In genomic region chr1:39654291-39654690, GRCh38 we compare ENCODE assay signal across 15 cellular contexts. TPM values are rescaled to one million over a fixed set of nuclear protein-coding genes. Genes with fewer than 3 reads are reported as not detected.
DNase-seq lines count a peak whose midpoint lies in the region; ATAC-seq and TF ChIP-seq lines count a peak whose summit lies in the region.
"Had no signal": no experiment of that assay in that cellular context is flagged by ENCODE, and none has a peak within 500 bp of the region (broad histone marks: within the 10 kb centered on the region; RNA-seq: fewer than 3 reads in every experiment).

No MANE protein-coding gene starts in this region.

- H3K4me2 ChIP-seq in GM23248 (ENCODE audit: unreplicated experiment) = no peak overlapping the region

- H3K4me3 ChIP-seq in GM23248 = no peak overlapping the region
- no peak overlapping the region for H3K4me3 ChIP-seq in fibroblast of mammary gland (ENCODE audit: control insufficient read depth, low read depth, low read length)
- H3K4me3 ChIP-seq in gastrocnemius medialis = no peak overlapping the region
- H3K4me3 ChIP-seq: A549, GM12878 had no signal

- no peaks in the 10 kb centered on the region for H3K9me2 ChIP-seq in GM23248 (ENCODE audit: insufficient read depth)

- 67 to 70% methylated on average over 7 of the region's 7 CpGs for WGBS in GM23248 (ENCODE audit: low coverage in 1 of 2, low lambda C conversion rate in 2 of 2, missing lambda C conversion rate in 2 of 2), 2 experiments

- H3F3A ChIP-seq in GM23248 (ENCODE audit: insufficient read depth) = 0 out of 2 replicates have a peak, but pooled peaks cover 5% of the 10 kb centered on the region

- no peak for TF ChIP-seq POLR2A in gastrocnemius medialis (IDR thresholded peaks at IDR 0.05)

- H4K20me1 ChIP-seq in GM23248 (ENCODE audit: insufficient read depth) = no peaks in the 10 kb centered on the region

- no peak for TF ChIP-seq CTCF in VCaP (conservative IDR thresholded peaks at IDR 0.05)
- no peak for TF ChIP-seq CTCF in fibroblast of mammary gland (conservative IDR thresholded peaks at IDR 0.05; ENCODE audit: control insufficient read depth, insufficient read depth, low read depth, low read length)
- TF ChIP-seq CTCF in gastrocnemius medialis (IDR thresholded peaks at IDR 0.05 in 4 of 5, conservative IDR thresholded peaks at IDR 0.05 in 1 of 5) = no peak

- no peak overlapping the region for H3K9ac ChIP-seq in GM23248

- DNase-seq in GM23248 = peak; percentile 50
- DNase-seq in fibroblast of mammary gland (ENCODE audit: low read depth) = peak; percentile 71
- DNase-seq in gastrocnemius medialis = peak; percentile 57 to 82
- DNase-seq in NCI-H2107 (lab: John Stamatoyannopoulos, UW) = no peak
- no peak for DNase-seq in COLO668 (lab: John Stamatoyannopoulos, UW; ENCODE audit: unreplicated experiment)

- H3K27ac ChIP-seq in GM23248 = no peak overlapping the region
- peak overlapping the region; percentile 68 for H3K27ac ChIP-seq in VCaP
- H3K27ac ChIP-seq in gastrocnemius medialis = peak overlapping the region; percentile 76 to 85 (median 80)
- H3K27ac ChIP-seq: A549 had no signal

- ATAC-seq in gastrocnemius medialis (peak; percentile 74 to 75), GM18861 (IDR thresholded peaks at IDR 0.05; ENCODE audit: unreplicated experiment) (no peak)
- ATAC-seq in activated CD4-positive, CD25-positive, alpha-beta regulatory T cell treated with anti-CD3 and anti-CD28 coated beads, Interleukin-2, amount 50 U/mL, for 24 hours = no peak

- H3K36me3 ChIP-seq in GM23248 (ENCODE audit: low read depth) (no peaks in the 10 kb centered on the region), gastrocnemius medialis (peaks cover 0 to 6% of the 10 kb centered on the region in 2 donors)

- H3K79me2 ChIP-seq in GM23248 (ENCODE audit: insufficient read depth) = no peaks in the 10 kb centered on the region

- H2AFZ ChIP-seq in GM23248 = no peak overlapping the region

- H3K4me1 ChIP-seq in GM23248 (ENCODE audit: insufficient read depth) = no peaks in the 10 kb centered on the region
- peaks cover 22 to 32% of the 10 kb centered on the region in 2 donors for H3K4me1 ChIP-seq in gastrocnemius medialis
- H3K4me1 ChIP-seq: A549 had no signal

- H3K27me3 ChIP-seq in GM23248 (replicated peaks; ENCODE audit: insufficient read depth) = 0 out of 2 replicates have a peak, but pooled peaks cover 7% of the 10 kb centered on the region
- no peaks in the 10 kb centered on the region for H3K27me3 ChIP-seq in gastrocnemius medialis

- intact Hi-C loops in gastrocnemius medialis (cut with DNase I; ENCODE audit: low total_unique reads) = loop anchor here (1.0 kb wide), 1 partner anchor 40 kb away; no protein-coding TSS in a partner anchor

- in situ Hi-C loops in GM23248 (cut with MboI) (loop anchor here (5.0 kb wide), 1 partner anchor 37 kb away; no protein-coding TSS in a partner anchor), gastrocnemius medialis (cut with MboI; ENCODE audit: low sequenced_read_pairs in 4 of 4) (loop anchor here (5.0 to 10.0 kb wide), 4 partner anchors 47 to 68 kb away; no protein-coding TSS in a partner anchor)

- no peaks in the 10 kb centered on the region for H3K9me3 ChIP-seq in GM23248 (ENCODE audit: low read depth)
- H3K9me3 ChIP-seq in gastrocnemius medialis = no peaks in the 10 kb centered on the region
- H3K9me3 ChIP-seq: A549 had no signal

RNA-seq across cellular contexts. Expression of gene HEYL, which starts 14.8 kb away (rescaled TPM):
- total RNA-seq in GM23248 (2014; rRNA removed; shearing (Covaris generic)) = not detected in 2 replicates
- not detected in 2 replicates for polyA plus RNA-seq in GM23248 (2016; fragmentation: Nextera tagmentation; extraction: Ambion mirVana)
- 1 to 10 TPM in 3 of 4 donors, under 1 TPM in 1; 0.78 to 3.3 (median 2.4) TPM for total RNA-seq in gastrocnemius medialis
- total RNA-seq: OCI-LY7 had no signal

RNA-seq across cellular contexts. Expression of gene NT5C1A, which starts 17.6 kb away (rescaled TPM):
- not detected in 2 replicates for total RNA-seq in GM23248 (2014; rRNA removed; shearing (Covaris generic))
- not detected in 2 replicates for polyA plus RNA-seq in GM23248 (2016; fragmentation: Nextera tagmentation; extraction: Ambion mirVana)
- 10 to 100 TPM; 10.8 to 85.5 (median 59.9) TPM for total RNA-seq in gastrocnemius medialis
- total RNA-seq: Calu3, H7, OCI-LY7 had no signal
- polyA plus RNA-seq: A549; BJ; CD4-positive, alpha-beta memory T cell had no signal

RNA-seq across cellular contexts. Expression of gene HPCAL4, which starts 36.9 kb away (rescaled TPM):
- total RNA-seq in GM23248 (2014; rRNA removed; shearing (Covaris generic)) = not detected in 2 replicates
- polyA plus RNA-seq in GM23248 (2016; fragmentation: Nextera tagmentation; extraction: Ambion mirVana) = not detected in 2 replicates
- total RNA-seq in gastrocnemius medialis = 1 to 10 TPM in 3 of 4 donors, under 1 TPM in 1; 0.92 to 9.0 (median 3.2) TPM
- total RNA-seq: Calu3, H7, OCI-LY7 had no signal
- polyA plus RNA-seq: BJ had no signal

Comparison
In these comparisons a context has a peak if more than half of its experiments do, and no peak if none do; other contexts are left out.
1. DNase-seq: peak in GM23248 (single experiment), fibroblast of mammary gland (single experiment) and gastrocnemius medialis (2 of 2); none in NCI-H2107 (single experiment) and COLO668 (single experiment).
2. ATAC-seq: peak in gastrocnemius medialis (2 of 2); none in GM18861 (single experiment) and activated CD4-positive, CD25-positive, alpha-beta regulatory T cell treated with anti-CD3 and anti-CD28 coated beads, Interleukin-2, amount 50 U/mL, for 24 hours (0 of 2).
3. RNA of gene NT5C1A, which starts 17.6 kb away (total RNA-seq): 10.8 to 85.5 TPM in gastrocnemius medialis; not detected in GM23248; every median in the first group is over 10 times any median in the second.